In genomic region chr11:10504490-10504889, GRCh38 we compare ENCODE assay signal across 19 cellular contexts. TPM values are rescaled to one million over a fixed set of nuclear protein-coding genes. Genes with fewer than 3 reads are reported as not detected.
DNase-seq lines count a peak whose midpoint lies in the region; ATAC-seq and TF ChIP-seq lines count a peak whose summit lies in the region.
"Had no signal": no experiment of that assay in that cellular context is flagged by ENCODE, and none has a peak within 500 bp of the region (broad histone marks: within the 10 kb centered on the region; RNA-seq: fewer than 3 reads in every experiment).

No MANE protein-coding gene starts in this region.

- H3K27ac ChIP-seq in neutrophil (no peak overlapping the region), upper lobe of left lung (peak overlapping the region in 3 of 4 donors; percentile 53 to 76 (median 69)), brain microvascular endothelial cell (no peak overlapping the region), body of pancreas (no peak overlapping the region)
- H3K27ac ChIP-seq: RWPE1, SJCRH30 had no signal

- DNase-seq in NCI-H187 (lab: John Stamatoyannopoulos, UW) (peak; percentile 57 to 88), upper lobe of left lung (no peak), brain microvascular endothelial cell (no peak), body of pancreas (no peak)
- no peak for DNase-seq in effector memory CD8-positive, alpha-beta T cell
- DNase-seq: H7, IMR-90, Karpas-422, MG63, NCI-H1092, NCI-H1694, NCI-H2171 treated with DMSO at 0.1 percent for 48 hours, NCI-H510A, NCI-H82, PC-3, SJCRH30 had no signal

- peaks cover 19% of the 10 kb centered on the region for H3K36me3 Mint-ChIP-seq in effector memory CD8-positive, alpha-beta T cell (ENCODE audit: insufficient read depth)

- no peak for TF ChIP-seq CTCF in neutrophil (IDR thresholded peaks at IDR 0.05)
- no peak for TF ChIP-seq CTCF in upper lobe of left lung (IDR thresholded peaks at IDR 0.05)
- TF ChIP-seq CTCF in brain microvascular endothelial cell (IDR thresholded peaks at IDR 0.05; ENCODE audit: low read depth, low read length, missing control alignments), result no peak
- no peak for TF ChIP-seq CTCF in body of pancreas (IDR thresholded peaks at IDR 0.05)

- WGBS in upper lobe of left lung, 2 donors, result 94 to 96% methylated on average over 11 of the region's 11 CpGs
- WGBS in body of pancreas, 2 donors, result 88 to 91% methylated on average over 5 to 11 of the region's 11 CpGs

- H3K4me1 ChIP-seq in neutrophil (ENCODE audit: control insufficient read depth in 1 of 2, insufficient read depth in 1 of 2, low read depth in 1 of 2, low read length in 1 of 2), result peaks cover 66 to 67% of the 10 kb centered on the region in 2 experiments
- peaks cover 3 to 8% (median 5%) of the 10 kb centered on the region in 4 donors for H3K4me1 ChIP-seq in upper lobe of left lung
- H3K4me1 ChIP-seq in body of pancreas, result no peaks in the 10 kb centered on the region
- H3K4me1 ChIP-seq: SJCRH30 had no signal

- H3K9me3 ChIP-seq in neutrophil (no peaks in the 10 kb centered on the region), upper lobe of left lung (no peaks in the 10 kb centered on the region), body of pancreas (no peaks in the 10 kb centered on the region)
- H3K9me3 ChIP-seq: MG63, SJCRH30 had no signal

- in situ Hi-C loops in brain microvascular endothelial cell (cut with HindIII; ENCODE audit: low pct_ligation_motif_present, low sequenced_read_pairs), result no loop called here

- no peak overlapping the region for H3K4me3 Mint-ChIP-seq in effector memory CD8-positive, alpha-beta T cell

- no peak for ATAC-seq in effector memory CD8-positive, alpha-beta T cell (replicated peaks)
- ATAC-seq in upper lobe of left lung (ENCODE audit: low FRiP score in 2 of 2) (no peak), body of pancreas (no peak), GM18517 (IDR thresholded peaks at IDR 0.05; ENCODE audit: unreplicated experiment) (no peak)
- ATAC-seq: PC-3 had no signal

- TF ChIP-seq POLR2A in upper lobe of left lung (IDR thresholded peaks at IDR 0.05), result no peak
- no peak for TF ChIP-seq POLR2A in body of pancreas (IDR thresholded peaks at IDR 0.05)

- H3K27me3 ChIP-seq in neutrophil, result no peaks in the 10 kb centered on the region
- no peaks in the 10 kb centered on the region for H3K27me3 ChIP-seq in upper lobe of left lung
- H3K27me3 ChIP-seq in brain microvascular endothelial cell (replicated peaks), result no peaks in the 10 kb centered on the region
- H3K27me3 ChIP-seq in body of pancreas, result no peaks in the 10 kb centered on the region
- H3K27me3 ChIP-seq: MG63, SJCRH30 had no signal

- H3K9me3 Mint-ChIP-seq in effector memory CD8-positive, alpha-beta T cell, result no peaks in the 10 kb centered on the region

- peak overlapping the region; percentile 35 to 39 for H3K27ac Mint-ChIP-seq in effector memory CD8-positive, alpha-beta T cell

- H3K36me3 ChIP-seq in neutrophil (peaks cover 23% of the 10 kb centered on the region), upper lobe of left lung (peaks cover 4 to 29% (median 14%) of the 10 kb centered on the region in 4 donors), brain microvascular endothelial cell (replicated peaks) (peaks cover 6% of the 10 kb centered on the region), body of pancreas (replicated peaks in 1 of 2; ENCODE audit: insufficient read depth in 1 of 2, low read depth in 2 of 2) (peaks cover 0 to 6% of the 10 kb centered on the region in 2 donors)

- intact Hi-C loops in body of pancreas (cut with DNase I), result no loop called here

- no peak for TF ChIP-seq EP300 in upper lobe of left lung (IDR thresholded peaks at IDR 0.05)

- H3K4me1 Mint-ChIP-seq in effector memory CD8-positive, alpha-beta T cell (ENCODE audit: low read depth in 2 of 2), result no peaks in the 10 kb centered on the region

- H3K4me3 ChIP-seq in neutrophil (ENCODE audit: low read depth in 1 of 2, low read length in 1 of 2) (peak overlapping the region; percentile 36 to 56), upper lobe of left lung (no peak overlapping the region), brain microvascular endothelial cell (ENCODE audit: low read depth, low read length) (no peak overlapping the region), body of pancreas (no peak overlapping the region)
- H3K4me3 ChIP-seq: MG63, SJCRH30 had no signal

- H3K27me3 Mint-ChIP-seq in effector memory CD8-positive, alpha-beta T cell, result no peaks in the 10 kb centered on the region

RNA-seq across cellular contexts. Expression of gene RNF141, which starts 36.5 kb away (rescaled TPM):
- total RNA-seq in upper lobe of left lung (10 to 100 TPM; 13.2 to 74.6 (median 43.1) TPM), body of pancreas (10 to 100 TPM; 20.2 to 23.1 TPM)

RNA-seq across cellular contexts. Expression of gene AMPD3, which starts 49.4 kb away (rescaled TPM):
- total RNA-seq in upper lobe of left lung, result 10 to 100 TPM in 2 of 6 donors, 1 to 10 TPM in 4; 5.4 to 49.2 (median 9.3) TPM
- 1 to 10 TPM; 3.6 to 9.9 TPM for total RNA-seq in body of pancreas

Comparison
In these comparisons a context has a peak if more than half of its experiments do, and no peak if none do; other contexts are left out.
1. DNase-seq: peak in NCI-H187 (2 of 2); none in effector memory CD8-positive, alpha-beta T cell (0 of 3), upper lobe of left lung (0 of 2), brain microvascular endothelial cell (single experiment) and body of pancreas (0 of 4).
2. H3K27ac ChIP-seq: peak in upper lobe of left lung (3 of 4); none in neutrophil (single experiment), brain microvascular endothelial cell (single experiment) and body of pancreas (0 of 4).
3. H3K4me3 ChIP-seq: peak in neutrophil (2 of 2); none in upper lobe of left lung (0 of 4), brain microvascular endothelial cell (single experiment) and body of pancreas (0 of 2).